Comparison of ENCODE assay signal across 16 cellular contexts in genomic region chr7:112183266-112183665, GRCh38. TPM values are rescaled to one million over a fixed set of nuclear protein-coding genes. Genes with fewer than 3 reads are reported as not detected.
DNase-seq lines count a peak whose midpoint lies in the region; TF ChIP-seq lines count a peak whose summit lies in the region.
"Had no signal": no experiment of that assay in that cellular context is flagged by ENCODE, and none has a peak within 500 bp of the region (broad histone marks: within the 10 kb centered on the region; RNA-seq: fewer than 3 reads in every experiment).

No MANE protein-coding gene starts in this region.

- no peak overlapping the region for H2BK5ac ChIP-seq in mesenchymal stem cell (ENCODE audit: low read depth, low read length, poor library complexity, severe bottlenecking)

- no peak overlapping the region for H3K4me3 ChIP-seq in mesenchymal stem cell (ENCODE audit: insufficient read depth in 1 of 2, low read depth in 1 of 2, low read length in 2 of 2)
- no peak overlapping the region for H3K4me3 ChIP-seq in esophagus squamous epithelium
- H3K4me3 ChIP-seq: A549 had no signal

- no peak overlapping the region for H2AFZ ChIP-seq in mesenchymal stem cell (ENCODE audit: low read depth, low read length)

- no peak overlapping the region for H3K14ac ChIP-seq in mesenchymal stem cell (ENCODE audit: low read length in 2 of 2)

- H2BK120ac ChIP-seq in mesenchymal stem cell (ENCODE audit: low read depth, low read length), result no peak overlapping the region

- H3K4ac ChIP-seq in mesenchymal stem cell (ENCODE audit: low read depth in 1 of 2, low read length in 2 of 2), result no peak overlapping the region

- no peak overlapping the region for H4K91ac ChIP-seq in mesenchymal stem cell (ENCODE audit: low read length)

- H3K23ac ChIP-seq in mesenchymal stem cell (ENCODE audit: low read length in 2 of 2), result no peak overlapping the region

- DNase-seq in caudate nucleus (lab: John Stamatoyannopoulos, UW) (no peak), mesenchymal stem cell (no peak), SW 1271 (lab: John Stamatoyannopoulos, UW) (no peak), esophagus squamous epithelium (lab: John Stamatoyannopoulos, UW) (no peak)
- DNase-seq: CD4-positive, alpha-beta memory T cell; COR-L47; DMS153; DND-41; GDM1; GOT3; H9 had no signal

- H3K79me1 ChIP-seq in mesenchymal stem cell (replicated peaks; ENCODE audit: low read length, poor library complexity, severe bottlenecking), result peaks cover 21% of the 10 kb centered on the region

- no peak for TF ChIP-seq POLR2A in esophagus squamous epithelium (IDR thresholded peaks at IDR 0.05)

- H4K8ac ChIP-seq in mesenchymal stem cell (ENCODE audit: low read length), result no peak overlapping the region

- H3K9me3 ChIP-seq in mesenchymal stem cell (ENCODE audit: control insufficient read depth, low read length) (no peaks in the 10 kb centered on the region), esophagus squamous epithelium (no peaks in the 10 kb centered on the region)
- H3K9me3 ChIP-seq: A549, BE2C had no signal

- no peak overlapping the region for H2BK12ac ChIP-seq in mesenchymal stem cell (ENCODE audit: low read length in 2 of 2)

- no CpG with 5 or more reads among the region's 1 CpG for WGBS in mesenchymal stem cell
- WGBS in esophagus squamous epithelium, 2 donors, result 94 to 100% methylated on average over 1 of the region's 1 CpG

- H3K27ac ChIP-seq in angular gyrus (ENCODE audit: low read depth, low read length), result peak overlapping the region; percentile 83
- H3K27ac ChIP-seq in caudate nucleus (ENCODE audit: low read depth, low read length), result peak overlapping the region; percentile 95
- no peak overlapping the region for H3K27ac ChIP-seq in mesenchymal stem cell (ENCODE audit: low read length, poor library complexity, severe bottlenecking)
- peak overlapping the region; percentile 89 for H3K27ac ChIP-seq in temporal lobe (ENCODE audit: low read depth, low read length)
- H3K27ac ChIP-seq in esophagus squamous epithelium, result no peak overlapping the region
- H3K27ac ChIP-seq: A549, C4-2B had no signal

- H3K4me1 ChIP-seq in mesenchymal stem cell (ENCODE audit: control insufficient read depth, insufficient read depth, low read depth, low read length) (peaks cover 9% of the 10 kb centered on the region), esophagus squamous epithelium (peaks cover 0 to 14% (median 0%) of the 10 kb centered on the region in 3 donors)

- no peaks in the 10 kb centered on the region for H3K36me3 ChIP-seq in mesenchymal stem cell (ENCODE audit: control insufficient read depth in 1 of 2, insufficient read depth in 2 of 2, low read depth in 1 of 2, low read length in 2 of 2)
- H3K36me3 ChIP-seq in esophagus squamous epithelium, result no peaks in the 10 kb centered on the region
- H3K36me3 ChIP-seq: BE2C had no signal

- intact Hi-C loops in esophagus squamous epithelium (cut with DNase I), result no loop called here

- no peak overlapping the region for H3K4me2 ChIP-seq in mesenchymal stem cell (ENCODE audit: low read length, poor library complexity, severe bottlenecking)
- H3K4me2 ChIP-seq: A549 had no signal

- H2AK5ac ChIP-seq in mesenchymal stem cell (ENCODE audit: low read length, severe bottlenecking), result peak overlapping the region; percentile 28

- H2BK15ac ChIP-seq in mesenchymal stem cell (ENCODE audit: low read depth, poor library complexity, severe bottlenecking), result no peak overlapping the region

- H3K9ac ChIP-seq in mesenchymal stem cell (ENCODE audit: low read length), result no peak overlapping the region

- no peak overlapping the region for H3K18ac ChIP-seq in mesenchymal stem cell (ENCODE audit: low read depth in 1 of 2, low read length in 2 of 2)

- H3K27me3 ChIP-seq in mesenchymal stem cell (ENCODE audit: control insufficient read depth in 1 of 2, insufficient read depth in 1 of 2, low read length in 2 of 2) (no peaks in the 10 kb centered on the region), esophagus squamous epithelium (no peaks in the 10 kb centered on the region)
- H3K27me3 ChIP-seq: BE2C had no signal

- TF ChIP-seq CTCF in esophagus squamous epithelium (IDR thresholded peaks at IDR 0.05), result no peak

RNA-seq across cellular contexts. Expression of gene DOCK4, which starts 22.9 kb away (rescaled TPM):
- polyA plus RNA-seq in mesenchymal stem cell (2013, experiment 1 of 2), result 7.2 TPM
- polyA plus RNA-seq in mesenchymal stem cell (2013, experiment 2 of 2), result 5.7 TPM
- total RNA-seq in temporal lobe, result 81.6 TPM
- 10 to 100 TPM in 3 of 4 donors, 1 to 10 TPM in 1; 9.9 to 30.9 (median 13.7) TPM for total RNA-seq in esophagus squamous epithelium

RNA-seq across cellular contexts. Expression of gene ZNF277, which starts 23.2 kb away (rescaled TPM):
- polyA plus RNA-seq in mesenchymal stem cell (2013, experiment 1 of 2), result 26.1 TPM
- polyA plus RNA-seq in mesenchymal stem cell (2013, experiment 2 of 2), result 27.1 TPM
- 56.3 TPM for total RNA-seq in temporal lobe
- total RNA-seq in esophagus squamous epithelium, result 10 to 100 TPM in 3 of 4 donors, 1 to 10 TPM in 1; 7.3 to 32.0 (median 19.6) TPM

Comparison
In these comparisons a context has a peak if more than half of its experiments do, and no peak if none do; other contexts are left out.
1. H3K27ac ChIP-seq: peak in angular gyrus (single experiment), caudate nucleus (single experiment) and temporal lobe (single experiment); none in mesenchymal stem cell (single experiment) and esophagus squamous epithelium (0 of 4).